ENCODE assay signal across 8 cellular contexts in the genomic region with DNA sequence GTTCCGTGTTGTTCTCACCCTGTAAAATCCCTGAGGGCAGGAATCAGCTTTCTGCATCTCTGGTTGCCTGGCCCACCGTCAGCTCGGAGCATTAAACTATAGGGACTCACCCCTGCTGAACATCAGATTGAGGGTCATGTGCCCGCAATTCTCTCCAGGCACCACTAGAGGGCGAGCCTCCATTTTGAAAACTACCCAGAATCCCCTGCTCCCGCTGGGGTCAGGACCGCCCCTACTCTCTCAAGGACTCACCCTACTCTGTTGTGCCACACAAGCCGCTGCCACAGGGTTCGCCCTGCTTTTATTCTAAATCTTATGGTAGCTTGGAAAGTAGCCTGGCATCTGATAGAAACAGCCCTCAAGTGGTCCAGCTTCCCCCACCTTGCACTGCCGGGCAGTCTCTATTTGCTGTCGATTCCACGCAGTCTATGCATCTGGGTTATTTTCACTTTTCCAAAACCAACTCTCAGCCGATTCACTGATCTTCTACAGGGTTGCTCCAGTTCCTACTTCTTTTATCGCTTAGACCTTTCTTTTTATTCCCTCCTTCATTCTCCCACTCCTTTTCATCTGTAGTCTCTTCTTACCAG.
DNase-seq lines count a peak whose midpoint lies in the region; ATAC-seq and TF ChIP-seq lines count a peak whose summit lies in the region.

No MANE protein-coding gene starts in this region.

- H3K4me1 Mint-ChIP-seq in nephron progenitor cell = peaks cover 6% of the 10 kb centered on the region

- H3K36me3 Mint-ChIP-seq in nephron progenitor cell (ENCODE audit: low read depth) = peaks cover 5% of the 10 kb centered on the region

- peaks cover 2% of the 10 kb centered on the region for H3K27me3 Mint-ChIP-seq in nephron progenitor cell (ENCODE audit: low read depth, poor library complexity)

- H3K27ac ChIP-seq in body of pancreas (no peak overlapping the region), coronary artery (no peak overlapping the region)

- TF ChIP-seq CTCF in GM12864 (IDR thresholded peaks at IDR 0.05; ENCODE audit: low read depth, low read length, missing control alignments) (peak; percentile 87), LNCaP clone FGC (IDR thresholded peaks at IDR 0.05; ENCODE audit: control insufficient read depth, extremely low read depth, insufficient read depth) (peak; percentile 46), body of pancreas (IDR thresholded peaks at IDR 0.05) (peak in 6 of 7 experiments; percentile 20 to 42 (median 30)), nephron progenitor cell (IDR thresholded peaks at IDR 0.05) (peak; percentile 51), coronary artery (IDR thresholded peaks at IDR 0.05) (no peak)

- H3K27me3 ChIP-seq in body of pancreas = no peaks in the 10 kb centered on the region

- WGBS in body of pancreas, 2 donors = 79 to 85% methylated on average over 14 of the region's 14 CpGs

- H3K4me3 ChIP-seq in GM12864 (ENCODE audit: low read depth, low read length) (no peak overlapping the region), LNCaP clone FGC (ENCODE audit: low read depth, low read length) (no peak overlapping the region), body of pancreas (no peak overlapping the region), coronary artery (no peak overlapping the region)

- ATAC-seq in GM21526 (IDR thresholded peaks at IDR 0.05; ENCODE audit: low FRiP score, unreplicated experiment) = peak; percentile 92
- ATAC-seq in body of pancreas = no peak

- no peak overlapping the region for H3K4me3 Mint-ChIP-seq in nephron progenitor cell

- no peaks in the 10 kb centered on the region for H3K9me3 ChIP-seq in body of pancreas

- DNase-seq in GM12864 (ENCODE audit: low read depth) (peak; percentile 1), LNCaP clone FGC (ENCODE audit: low read depth) (no peak), body of pancreas (no peak), nephron progenitor cell (no peak), AG08396 (ENCODE audit: low spot score) (no peak), nucleus accumbens (lab: John Stamatoyannopoulos, UW) (no peak), coronary artery (ENCODE audit: low spot score) (no peak)

- H3K36me3 ChIP-seq in body of pancreas (replicated peaks in 1 of 2; ENCODE audit: insufficient read depth in 1 of 2, low read depth in 2 of 2) = no peaks in the 10 kb centered on the region

- peaks cover 13% of the 10 kb centered on the region for H3K9me3 Mint-ChIP-seq in nephron progenitor cell

- H3K4me1 ChIP-seq in body of pancreas = no peaks in the 10 kb centered on the region

- intact Hi-C loops in body of pancreas (cut with DNase I) = no loop called here

- H3K27ac Mint-ChIP-seq in nephron progenitor cell = no peak overlapping the region

- TF ChIP-seq POLR2A in body of pancreas (IDR thresholded peaks at IDR 0.05) = no peak
